Comparison of ENCODE assay signal across 27 cellular contexts in the genomic region with DNA sequence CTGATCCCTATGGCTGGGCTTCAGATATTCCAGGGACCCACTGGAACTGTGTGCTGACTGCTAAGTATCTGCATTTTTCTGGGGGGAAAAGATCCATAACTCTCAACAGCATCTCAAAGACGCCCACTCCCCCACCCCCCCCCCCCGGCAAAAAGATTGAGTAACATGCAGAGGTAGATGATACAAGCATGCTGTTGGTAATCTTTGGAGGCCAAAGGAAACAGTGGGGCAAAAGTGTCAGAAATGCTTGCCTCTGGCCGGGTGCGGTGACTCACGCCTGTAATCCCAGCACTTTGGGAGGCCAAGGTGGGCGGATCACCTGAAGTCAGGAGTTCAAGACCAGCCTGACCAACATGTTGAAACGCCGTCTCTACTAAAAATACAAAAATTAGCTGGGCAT. TPM values are rescaled to one million over a fixed set of nuclear protein-coding genes. Genes with fewer than 3 reads are reported as not detected.
"Had no signal": no experiment of that assay in that cellular context is flagged by ENCODE, and none has a peak within 500 bp of the region (broad histone marks: within the 10 kb centered on the region; RNA-seq: fewer than 3 reads in every experiment).

No MANE protein-coding gene starts in this region.

- H3K27ac Mint-ChIP-seq: activated naive CD4-positive, alpha-beta T cell treated with anti-CD3 and anti-CD28 coated beads for 36 hours; activated naive CD8-positive, alpha-beta T cell treated with anti-CD3 and anti-CD28 coated beads, Interleukin-2, amount 10 ng/mL, durations not matched to agents 7 days and 5 days; activated T-helper 1 cell treated with anti-CD3 and anti-CD28 coated beads, Interleukin-12 subunit alpha, Interleukin-12 subunit beta, Interleukin-2, Interleukin-4 antibody, amounts not matched to agents 30 ng/mL and 10 ng/mL and 1 ng/mL, durations not matched to agents 14 hours and 24 hours and 36 hours; dendritic cell treated with granulocyte-macrophage colony-stimulating factor and Interleukin-4, amounts not matched to agents 40 ng/mL and 50 ng/mL, for 4 days; endodermal cell; mesothelial cell of epicardium; T-helper 2 cell treated with Interferon-gamma antibody and Interleukin-4, amounts not matched to agents 5 μg/mL and 100 μg/mL, for 36 hours; type B pancreatic cell had no signal

- H3K36me3 ChIP-seq: esophagus muscularis mucosa, spleen, thoracic aorta, uterus had no signal

- H3K27me3 ChIP-seq: esophagus muscularis mucosa, spleen, uterus had no signal

- ATAC-seq: left cardiac atrium; right cardiac atrium; stimulated activated naive CD8-positive, alpha-beta T cell treated with anti-CD3 and anti-CD28 coated beads, Interleukin-15, Interleukin-2, amounts not matched to agents 100 U/mL and 50 U/mL, for 24 hours had no signal

- DNase-seq: activated CD4-positive, alpha-beta T cell treated with anti-CD3 and anti-CD28 coated beads for 4 hours; activated CD4-positive, alpha-beta T cell treated with anti-CD3 and anti-CD28 coated beads, Interleukin-2, amount 50 U/mL, for 4 hours; activated effector memory CD4-positive, alpha-beta T cell treated with anti-CD3 and anti-CD28 coated beads, Interleukin-2, amount 50 U/mL, for 16 hours; activated naive CD4-positive, alpha-beta T cell treated with anti-CD3 and anti-CD28 coated beads for 36 hours; activated naive CD8-positive, alpha-beta T cell treated with anti-CD3 and anti-CD28 coated beads, Interleukin-2, amount 10 ng/mL, durations not matched to agents 7 days and 5 days; activated T-cell treated with anti-CD3 and anti-CD28 coated beads for 4 hours; amygdala; endodermal cell; left cardiac atrium; naive B cell; nucleus accumbens; right cardiac atrium; spleen; stimulated activated naive CD8-positive, alpha-beta T cell treated with anti-CD3 and anti-CD28 coated beads, Interleukin-15, Interleukin-2, amounts not matched to agents 100 U/mL and 50 U/mL, for 24 hours; T-helper 1 cell; uterus had no signal

- H3K4me3 Mint-ChIP-seq: activated naive CD4-positive, alpha-beta T cell treated with anti-CD3 and anti-CD28 coated beads for 36 hours; activated naive CD8-positive, alpha-beta T cell treated with anti-CD3 and anti-CD28 coated beads, Interleukin-2, amount 10 ng/mL, durations not matched to agents 7 days and 5 days; activated T-helper 1 cell treated with anti-CD3 and anti-CD28 coated beads, Interleukin-12 subunit alpha, Interleukin-12 subunit beta, Interleukin-2, Interleukin-4 antibody, amounts not matched to agents 30 ng/mL and 10 ng/mL and 1 ng/mL, durations not matched to agents 14 hours and 24 hours and 36 hours; central memory CD8-positive, alpha-beta T cell; dendritic cell treated with granulocyte-macrophage colony-stimulating factor and Interleukin-4, amounts not matched to agents 40 ng/mL and 50 ng/mL, for 4 days; endodermal cell; mesothelial cell of epicardium; naive B cell; T-helper 2 cell treated with Interferon-gamma antibody and Interleukin-4, amounts not matched to agents 5 μg/mL and 100 μg/mL, for 36 hours; type B pancreatic cell had no signal

- H3K9me3 Mint-ChIP-seq: activated naive CD4-positive, alpha-beta T cell treated with anti-CD3 and anti-CD28 coated beads for 36 hours; activated naive CD8-positive, alpha-beta T cell treated with anti-CD3 and anti-CD28 coated beads, Interleukin-2, amount 10 ng/mL, durations not matched to agents 7 days and 5 days; activated T-helper 1 cell treated with anti-CD3 and anti-CD28 coated beads, Interleukin-12 subunit alpha, Interleukin-12 subunit beta, Interleukin-2, Interleukin-4 antibody, amounts not matched to agents 30 ng/mL and 10 ng/mL and 1 ng/mL, durations not matched to agents 14 hours and 24 hours and 36 hours; central memory CD8-positive, alpha-beta T cell; dendritic cell treated with granulocyte-macrophage colony-stimulating factor and Interleukin-4, amounts not matched to agents 40 ng/mL and 50 ng/mL, for 4 days; naive B cell; T-helper 2 cell treated with Interferon-gamma antibody and Interleukin-4, amounts not matched to agents 5 μg/mL and 100 μg/mL, for 36 hours; type B pancreatic cell had no signal

- H3K4me3 ChIP-seq: esophagus muscularis mucosa, spleen, thoracic aorta, uterus had no signal

- H3K27ac ChIP-seq: esophagus muscularis mucosa, parathyroid adenoma, thoracic aorta, uterus, VCaP had no signal

- H3K9me3 ChIP-seq: esophagus muscularis mucosa, spleen, thoracic aorta, uterus had no signal

- H3K36me3 Mint-ChIP-seq: activated naive CD8-positive, alpha-beta T cell treated with anti-CD3 and anti-CD28 coated beads, Interleukin-2, amount 10 ng/mL, durations not matched to agents 7 days and 5 days; mesothelial cell of epicardium; naive B cell; type B pancreatic cell had no signal

RNA-seq across cellular contexts. Expression of a gene that starts 12.2 kb away (rescaled TPM):
- total RNA-seq: bronchial epithelial cell had no signal

RNA-seq across cellular contexts. Expression of a gene that starts 28.8 kb away (rescaled TPM):
- total RNA-seq: bronchial epithelial cell, endodermal cell, mesothelial cell of epicardium had no signal
